1 cellular context compared by ENCODE assay signal in the genomic region with DNA sequence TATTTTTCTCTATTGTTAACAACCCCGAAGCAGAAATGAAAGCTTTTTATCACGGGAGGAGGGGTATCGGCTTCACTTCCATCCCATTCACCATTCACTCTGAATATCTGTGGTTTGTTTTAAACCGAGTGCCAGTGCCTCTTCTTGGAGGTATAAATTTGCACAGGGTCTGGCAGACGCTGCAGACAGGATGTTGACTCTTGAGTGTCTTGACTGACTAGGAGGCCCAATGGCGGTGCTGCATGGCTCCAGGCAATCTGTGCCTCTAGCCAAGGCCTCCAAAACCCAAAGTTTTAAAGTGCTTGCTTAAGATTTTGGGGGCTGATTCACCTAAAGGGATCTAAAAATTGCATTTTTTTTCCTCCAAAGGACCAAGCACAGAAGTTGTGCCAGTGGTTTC.
TF ChIP-seq lines count a peak whose summit lies in the region.

No MANE protein-coding gene starts in this region.

TF ChIP-seq in SK-N-SH, 30 proteins besides CTCF, POLR2A, EP300 and RAD21 (continued from another document):
- TF ChIP-seq, protein P1, sequence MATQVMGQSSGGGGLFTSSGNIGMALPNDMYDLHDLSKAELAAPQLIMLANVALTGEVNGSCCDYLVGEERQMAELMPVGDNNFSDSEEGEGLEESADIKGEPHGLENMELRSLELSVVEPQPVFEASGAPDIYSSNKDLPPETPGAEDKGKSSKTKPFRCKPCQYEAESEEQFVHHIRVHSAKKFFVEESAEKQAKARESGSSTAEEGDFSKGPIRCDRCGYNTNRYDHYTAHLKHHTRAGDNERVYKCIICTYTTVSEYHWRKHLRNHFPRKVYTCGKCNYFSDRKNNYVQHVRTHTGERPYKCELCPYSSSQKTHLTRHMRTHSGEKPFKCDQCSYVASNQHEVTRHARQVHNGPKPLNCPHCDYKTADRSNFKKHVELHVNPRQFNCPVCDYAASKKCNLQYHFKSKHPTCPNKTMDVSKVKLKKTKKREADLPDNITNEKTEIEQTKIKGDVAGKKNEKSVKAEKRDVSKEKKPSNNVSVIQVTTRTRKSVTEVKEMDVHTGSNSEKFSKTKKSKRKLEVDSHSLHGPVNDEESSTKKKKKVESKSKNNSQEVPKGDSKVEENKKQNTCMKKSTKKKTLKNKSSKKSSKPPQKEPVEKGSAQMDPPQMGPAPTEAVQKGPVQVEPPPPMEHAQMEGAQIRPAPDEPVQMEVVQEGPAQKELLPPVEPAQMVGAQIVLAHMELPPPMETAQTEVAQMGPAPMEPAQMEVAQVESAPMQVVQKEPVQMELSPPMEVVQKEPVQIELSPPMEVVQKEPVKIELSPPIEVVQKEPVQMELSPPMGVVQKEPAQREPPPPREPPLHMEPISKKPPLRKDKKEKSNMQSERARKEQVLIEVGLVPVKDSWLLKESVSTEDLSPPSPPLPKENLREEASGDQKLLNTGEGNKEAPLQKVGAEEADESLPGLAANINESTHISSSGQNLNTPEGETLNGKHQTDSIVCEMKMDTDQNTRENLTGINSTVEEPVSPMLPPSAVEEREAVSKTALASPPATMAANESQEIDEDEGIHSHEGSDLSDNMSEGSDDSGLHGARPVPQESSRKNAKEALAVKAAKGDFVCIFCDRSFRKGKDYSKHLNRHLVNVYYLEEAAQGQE (IDR thresholded peaks at IDR 0.05; ENCODE audit: low read depth, low read length), result no peak
- TF ChIP-seq RFX5 (IDR thresholded peaks at IDR 0.05; ENCODE audit: low read length), result no peak
- TF ChIP-seq SIN3A (IDR thresholded peaks at IDR 0.05; ENCODE audit: borderline replicate concordance, low read depth, low read length), result no peak
- no peak for TF ChIP-seq FOSL2 (IDR thresholded peaks at IDR 0.05; ENCODE audit: borderline replicate concordance, low read depth)
- no peak for TF ChIP-seq TAF1 (IDR thresholded peaks at IDR 0.05; ENCODE audit: borderline replicate concordance, low read depth, low read length)
- TF ChIP-seq MEF2A (IDR thresholded peaks at IDR 0.05; ENCODE audit: borderline replicate concordance, low read depth), result no peak
TF ChIP-seq in SK-N-SH: peak in this region for 0.
